Comparison of ENCODE assay signal across 10 cellular contexts in the genomic region with DNA sequence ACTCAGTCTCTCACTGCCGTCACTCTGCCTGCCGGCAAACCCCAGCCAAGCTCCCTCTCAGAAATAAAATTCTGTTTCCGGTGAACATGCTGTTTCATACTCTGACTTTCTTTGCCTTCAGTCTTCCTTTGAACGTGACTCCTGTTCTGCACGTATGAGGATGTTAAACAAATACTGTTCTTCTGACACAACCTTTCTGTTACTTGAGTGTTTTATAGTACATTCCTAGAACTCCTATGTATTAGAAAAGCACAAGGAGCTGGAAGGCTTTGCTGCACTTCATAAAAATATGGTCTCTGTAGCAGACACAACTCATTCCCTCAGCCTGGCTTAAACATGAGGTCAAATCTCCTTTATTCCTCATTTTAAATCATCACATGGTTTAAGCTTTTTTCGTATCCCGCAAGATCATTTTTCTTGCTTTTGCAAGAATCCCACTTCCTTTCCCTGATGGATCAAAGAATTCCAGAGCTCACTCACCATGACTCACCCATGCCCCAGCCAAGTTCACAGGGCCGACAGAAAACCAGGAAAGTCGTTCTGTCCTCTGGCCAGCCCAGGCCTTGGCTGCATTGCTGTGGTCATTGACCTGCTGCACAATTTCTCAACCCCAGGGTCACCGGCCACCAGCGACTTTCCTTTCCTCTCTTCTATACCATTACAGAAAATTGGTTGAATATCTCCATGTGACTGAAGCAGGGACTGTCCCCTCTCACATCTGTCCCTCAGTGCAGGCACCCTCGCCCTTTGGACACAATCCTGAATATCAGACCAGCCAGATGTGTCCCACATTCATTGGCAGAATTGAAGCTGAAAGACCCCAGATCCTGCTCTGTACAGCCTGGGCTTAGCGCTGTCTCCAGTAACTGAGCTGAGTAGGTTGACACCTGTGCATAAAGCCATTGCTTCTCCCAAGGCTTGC.
A peak's percentile ranks its signal among the peaks of the same experiment; 100 is the strongest.
DNase-seq lines count a peak whose midpoint lies in the region; ATAC-seq and TF ChIP-seq lines count a peak whose summit lies in the region.
"Had no signal": no experiment of that assay in that cellular context is flagged by ENCODE, and none has a peak within 500 bp of the region (broad histone marks: within the 10 kb centered on the region; RNA-seq: fewer than 3 reads in every experiment).

No MANE protein-coding gene starts in this region.

- DNase-seq in dermis blood vessel endothelial cell (peak; percentile 95), left lung (peak in 1 of 2 donors; percentile 70), tibial artery (peak; percentile 81 to 82)
- DNase-seq in CD8-positive, alpha-beta memory T cell: no peak
- DNase-seq in activated naive CD4-positive, alpha-beta T cell treated with anti-CD3 and anti-CD28 coated beads, Interleukin-2, amount 50 U/mL, for 72 hours (ENCODE audit: low spot score in 2 of 2): no peak
- DNase-seq in activated CD4-positive, alpha-beta T cell treated with anti-CD3 and anti-CD28 coated beads, Interleukin-2, amount 50 U/mL, for 4 hours: no peak
- DNase-seq: NCI-H1092, T-helper 9 cell had no signal

- no peaks in the 10 kb centered on the region for H3K36me3 Mint-ChIP-seq in CD8-positive, alpha-beta memory T cell
- H3K36me3 Mint-ChIP-seq in activated naive CD4-positive, alpha-beta T cell treated with anti-CD3 and anti-CD28 coated beads, Interleukin-2, amount 50 U/mL, for 72 hours: no peaks in the 10 kb centered on the region

- TF ChIP-seq CTCF in left lung (IDR thresholded peaks at IDR 0.05) (no peak), tibial artery (IDR thresholded peaks at IDR 0.05) (no peak)

- H3K27me3 Mint-ChIP-seq in CD8-positive, alpha-beta memory T cell: peaks cover 14 to 20% of the 10 kb centered on the region in 2 donors

- H3K27ac Mint-ChIP-seq in CD8-positive, alpha-beta memory T cell: no peak overlapping the region
- no peak overlapping the region for H3K27ac Mint-ChIP-seq in activated naive CD4-positive, alpha-beta T cell treated with anti-CD3 and anti-CD28 coated beads, Interleukin-2, amount 50 U/mL, for 72 hours

- ATAC-seq in left lung (peak; percentile 82), GM18868 (IDR thresholded peaks at IDR 0.05; ENCODE audit: unreplicated experiment) (no peak)
- ATAC-seq in activated naive CD4-positive, alpha-beta T cell treated with anti-CD3 and anti-CD28 coated beads, Interleukin-2, amount 50 U/mL, for 72 hours: no peak

- H3K9me3 ChIP-seq in left lung (no peaks in the 10 kb centered on the region), tibial artery (no peaks in the 10 kb centered on the region)
- H3K9me3 ChIP-seq in CD8-positive, alpha-beta memory T cell (ENCODE audit: low read length): no peaks in the 10 kb centered on the region

- H3K4me3 ChIP-seq in left lung: no peak overlapping the region
- no peak overlapping the region for H3K4me3 ChIP-seq in tibial artery
- no peak overlapping the region for H3K4me3 ChIP-seq in CD8-positive, alpha-beta memory T cell (ENCODE audit: low read length)

- intact Hi-C loops in left lung (cut with DNase I) (no loop called here), tibial artery (cut with DNase I; ENCODE audit: low total_unique reads) (no loop called here)

- H3K4me3 Mint-ChIP-seq in CD8-positive, alpha-beta memory T cell: no peak overlapping the region

- peak overlapping the region; percentile 33 to 61 for H3K27ac ChIP-seq in left lung
- H3K27ac ChIP-seq in tibial artery: peak overlapping the region; percentile 42 to 51
- H3K27ac ChIP-seq in CD8-positive, alpha-beta memory T cell (ENCODE audit: low read depth, low read length): no peak overlapping the region

- H3K4me1 ChIP-seq in left lung (no peaks in the 10 kb centered on the region), tibial artery (peaks cover 0 to 31% (median 19%) of the 10 kb centered on the region in 4 donors)
- H3K4me1 ChIP-seq in CD8-positive, alpha-beta memory T cell (ENCODE audit: insufficient read depth, low read length): no peaks in the 10 kb centered on the region

- TF ChIP-seq RAD21 in Ishikawa (IDR thresholded peaks at IDR 0.05; ENCODE audit: low read depth): no peak

- H3K27me3 ChIP-seq in left lung (no peaks in the 10 kb centered on the region), tibial artery (no peaks in the 10 kb centered on the region)
- no peaks in the 10 kb centered on the region for H3K27me3 ChIP-seq in CD8-positive, alpha-beta memory T cell (ENCODE audit: insufficient read depth, low read length, poor library complexity, severe bottlenecking)

- H3K36me3 ChIP-seq in left lung (no peaks in the 10 kb centered on the region), tibial artery (no peaks in the 10 kb centered on the region)
- no peaks in the 10 kb centered on the region for H3K36me3 ChIP-seq in CD8-positive, alpha-beta memory T cell (ENCODE audit: insufficient read depth, low read length)

- no peaks in the 10 kb centered on the region for H3K9me3 Mint-ChIP-seq in CD8-positive, alpha-beta memory T cell
- H3K9me3 Mint-ChIP-seq in activated naive CD4-positive, alpha-beta T cell treated with anti-CD3 and anti-CD28 coated beads, Interleukin-2, amount 50 U/mL, for 72 hours: peaks cover 0 to 7% of the 10 kb centered on the region in 2 donors

- POLR2A ChIA-PET in CD8-positive, alpha-beta memory T cell (lab: Charles Lee): no interaction called here

- no peaks in the 10 kb centered on the region for H3K4me1 Mint-ChIP-seq in CD8-positive, alpha-beta memory T cell

- CTCF ChIA-PET in CD8-positive, alpha-beta memory T cell (lab: Charles Lee): no interaction called here

- TF ChIP-seq EP300 in Ishikawa (IDR thresholded peaks at IDR 0.05; ENCODE audit: borderline replicate concordance): no peak; the same call in 1 of the 2 replicates

TF ChIP-seq in Ishikawa, 13 proteins besides CTCF, POLR2A, EP300 and RAD21:
- TF ChIP-seq TEAD4 (IDR thresholded peaks at IDR 0.05) (0 out of 2 replicates have a peak, but pooled peaks have one; percentile 12), NFIC (IDR thresholded peaks at IDR 0.05) (peak; percentile 42; the same call in 1 of the 2 replicates), CEBPB (IDR thresholded peaks at IDR 0.05) (no peak)

Comparison
In these comparisons a context has a peak if more than half of its experiments do, and no peak if none do; other contexts are left out.
1. DNase-seq: peak in dermis blood vessel endothelial cell (single experiment) and tibial artery (2 of 2); none in CD8-positive, alpha-beta memory T cell (0 of 5), activated naive CD4-positive, alpha-beta T cell treated with anti-CD3 and anti-CD28 coated beads, Interleukin-2, amount 50 U/mL, for 72 hours (0 of 2) and activated CD4-positive, alpha-beta T cell treated with anti-CD3 and anti-CD28 coated beads, Interleukin-2, amount 50 U/mL, for 4 hours (0 of 2).